10 cellular contexts compared by ENCODE assay signal in genomic region chr3:161266731-161267150, GRCh38. TPM values are rescaled to one million over a fixed set of nuclear protein-coding genes. Genes with fewer than 3 reads are reported as not detected.
DNase-seq lines count a peak whose midpoint lies in the region; ATAC-seq, FAIRE-seq and TF ChIP-seq lines count a peak whose summit lies in the region.
"Had no signal": no experiment of that assay in that cellular context is flagged by ENCODE, and none has a peak within 500 bp of the region (broad histone marks: within the 10 kb centered on the region; RNA-seq: fewer than 3 reads in every experiment).

No MANE protein-coding gene starts in this region.

- peaks cover 5% of the 10 kb centered on the region for H3K36me3 ChIP-seq in suprapubic skin

- no peak overlapping the region for H3K4me3 ChIP-seq in choroid plexus epithelial cell (ENCODE audit: low read depth, low read length)
- no peak overlapping the region for H3K4me3 ChIP-seq in suprapubic skin
- H3K4me3 ChIP-seq: gastroesophageal sphincter had no signal

- ATAC-seq in HG02973 (IDR thresholded peaks at IDR 0.05; ENCODE audit: unreplicated experiment): no peak
- ATAC-seq: gastroesophageal sphincter had no signal

- DNase-seq in H54 (ENCODE audit: insufficient read length, low spot score) (no peak), NCI-H748 (lab: John Stamatoyannopoulos, UW; ENCODE audit: unreplicated experiment) (peak; percentile 68), choroid plexus epithelial cell (ENCODE audit: low read depth) (peak; percentile 80), renal cortical epithelial cell (ENCODE audit: low read depth) (peak; percentile 53), NCI-H2171 treated with DMSO at 0.1 percent for 48 hours (lab: John Stamatoyannopoulos, UW) (no peak), suprapubic skin (ENCODE audit: low spot score in 2 of 2) (no peak)
- DNase-seq: activated naive CD4-positive, alpha-beta T cell treated with anti-CD3 and anti-CD28 coated beads, Interleukin-2, amount 10 ng/mL, durations not matched to agents 7 days and 5 days had no signal

- FAIRE-seq in H54 (lab: Jason Lieb, UNC): peak; percentile 70

- no peaks in the 10 kb centered on the region for H3K9me3 ChIP-seq in suprapubic skin
- H3K9me3 ChIP-seq: gastroesophageal sphincter had no signal

- peaks cover 4% of the 10 kb centered on the region for H3K4me1 ChIP-seq in suprapubic skin
- H3K4me1 ChIP-seq: gastroesophageal sphincter had no signal

- TF ChIP-seq CTCF in choroid plexus epithelial cell (conservative IDR thresholded peaks at IDR 0.05; ENCODE audit: low read depth, low read length): no peak
- no peak for TF ChIP-seq CTCF in suprapubic skin (IDR thresholded peaks at IDR 0.05)

- no peaks in the 10 kb centered on the region for H3K27me3 ChIP-seq in suprapubic skin
- H3K27me3 ChIP-seq: gastroesophageal sphincter had no signal

- no peak overlapping the region for H3K27ac ChIP-seq in suprapubic skin
- H3K27ac ChIP-seq: gastroesophageal sphincter, VCaP had no signal

- no peak for TF ChIP-seq EP300 in suprapubic skin (IDR thresholded peaks at IDR 0.05)

- TF ChIP-seq POLR2A in H54 (IDR thresholded peaks at IDR 0.05; ENCODE audit: low read depth, low read length) (no peak), suprapubic skin (IDR thresholded peaks at IDR 0.05) (no peak)

- WGBS in suprapubic skin: 38% methylated on average over 1 of the region's 1 CpG

RNA-seq across cellular contexts. Expression of gene NMD3, which starts 45.6 kb away (rescaled TPM):
- total RNA-seq in renal cortical epithelial cell: 107 and 140 TPM in 2 replicates
- total RNA-seq in suprapubic skin: 10 to 100 TPM; 30.8 to 52.2 (median 36.2) TPM

Comparison
In these comparisons a context has a peak if more than half of its experiments do, and no peak if none do; other contexts are left out.
1. DNase-seq: peak in NCI-H748 (single experiment), choroid plexus epithelial cell (single experiment) and renal cortical epithelial cell (single experiment); none in H54 (single experiment), NCI-H2171 treated with DMSO at 0.1 percent for 48 hours (single experiment) and suprapubic skin (0 of 2).